1 cellular context compared by ENCODE assay signal in the genomic region with DNA sequence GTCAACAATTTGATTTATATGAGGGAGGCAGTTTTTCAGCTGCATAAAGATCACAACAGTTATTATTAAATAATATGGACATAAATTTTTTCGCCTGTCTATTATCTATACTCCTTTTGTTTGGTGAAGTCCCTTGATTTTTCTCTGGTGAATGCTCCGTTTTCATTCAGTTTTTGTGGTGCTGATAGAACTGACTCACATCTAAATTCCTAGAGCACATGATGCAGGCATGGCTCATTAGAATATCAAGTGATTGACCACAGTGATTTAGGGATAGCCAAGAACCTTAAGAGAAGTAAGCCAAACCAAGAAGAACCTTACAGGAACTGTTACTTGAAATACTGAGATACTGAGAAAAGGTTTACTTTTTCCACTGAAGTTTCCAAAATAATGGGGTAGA.
TF ChIP-seq lines count a peak whose summit lies in the region.

No MANE protein-coding gene starts in this region.

TF ChIP-seq in H1, 55 proteins besides CTCF, POLR2A, EP300 and RAD21 (continued from another document):
- TF ChIP-seq CBX5 (IDR thresholded peaks at IDR 0.05; ENCODE audit: low read depth, low read length), result no peak
- no peak for TF ChIP-seq JUND (IDR thresholded peaks at IDR 0.05; ENCODE audit: low read length)
